In the genomic region with DNA sequence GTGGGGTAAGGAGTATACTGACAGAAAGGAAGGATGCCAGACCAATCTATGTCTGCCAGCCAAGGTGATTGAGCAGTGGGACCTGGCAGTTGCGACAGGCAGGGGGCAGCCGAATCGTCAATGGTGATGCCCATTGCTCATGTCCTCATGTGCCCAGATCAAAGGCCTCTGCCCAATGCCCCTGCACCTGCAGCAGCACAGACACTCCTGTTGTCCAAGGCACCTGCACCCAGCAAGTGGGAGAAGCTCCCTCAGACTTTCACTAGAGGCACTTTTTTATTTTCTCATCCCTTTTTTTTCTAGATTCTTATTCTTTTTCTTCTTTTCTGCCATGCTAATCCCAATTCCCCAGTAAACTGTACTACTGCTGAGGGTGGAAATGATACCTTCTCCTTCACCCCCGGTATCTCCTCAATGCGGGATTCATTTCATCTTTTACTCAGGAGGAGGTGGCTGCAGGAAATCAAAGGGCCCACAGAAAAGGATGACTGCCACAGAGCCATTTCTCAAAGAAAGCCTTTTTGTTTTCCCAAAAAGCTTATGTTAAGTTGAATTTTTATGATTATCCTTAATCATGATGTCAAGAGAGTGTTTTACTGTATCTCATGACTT, we compare ENCODE assay signal across 22 cellular contexts.
DNase-seq lines count a peak whose midpoint lies in the region; ATAC-seq, FAIRE-seq and TF ChIP-seq lines count a peak whose summit lies in the region.
"Had no signal": no experiment of that assay in that cellular context is flagged by ENCODE, and none has a peak within 500 bp of the region (broad histone marks: within the 10 kb centered on the region; RNA-seq: fewer than 3 reads in every experiment).

No MANE protein-coding gene starts in this region.

- H3K27ac ChIP-seq in mammary epithelial cell (ENCODE audit: insufficient read depth, low read depth, low read length) (no peak overlapping the region), K562 (ENCODE audit: extremely low read depth, low read depth, low read length) (no peak overlapping the region), neuronal stem cell (replicated peaks; ENCODE audit: low read length) (no peak overlapping the region), spleen (no peak overlapping the region)
- H3K27ac ChIP-seq: A549, GM23248 had no signal

- no peak overlapping the region for H3K27ac Mint-ChIP-seq in MCF 10A (ENCODE audit: low read depth, unreplicated experiment)
- H3K27ac Mint-ChIP-seq in activated CD4-positive, alpha-beta T cell treated with anti-CD3 and anti-CD28 coated beads, Interleukin-2, amount 10 ng/mL, durations not matched to agents 24 days and 14 days = no peak overlapping the region
- H3K27ac Mint-ChIP-seq: CD4-positive, alpha-beta memory T cell; HFFc6 had no signal

- H3K79me2 ChIP-seq in mammary epithelial cell (ENCODE audit: insufficient read depth, low read length) (no peaks in the 10 kb centered on the region), K562 (ENCODE audit: control insufficient read depth, insufficient read depth, low read length) (no peaks in the 10 kb centered on the region)

- H2AFZ ChIP-seq in mammary epithelial cell (ENCODE audit: low read depth, low read length) (no peak overlapping the region), K562 (ENCODE audit: low read depth, low read length) (no peak overlapping the region), neuronal stem cell (ENCODE audit: low read length) (no peak overlapping the region)
- H2AFZ ChIP-seq: GM23248 had no signal

- peaks cover 13% of the 10 kb centered on the region for H3K4me1 Mint-ChIP-seq in MCF 10A (ENCODE audit: insufficient read depth, unreplicated experiment)
- no peaks in the 10 kb centered on the region for H3K4me1 Mint-ChIP-seq in activated CD4-positive, alpha-beta T cell treated with anti-CD3 and anti-CD28 coated beads, Interleukin-2, amount 10 ng/mL, durations not matched to agents 24 days and 14 days
- H3K4me1 Mint-ChIP-seq: CD4-positive, alpha-beta memory T cell had no signal

- dilution Hi-C loops in mammary epithelial cell (cut with HindIII; ENCODE audit: low sequenced_read_pairs) = no loop called here

- TSS peak; percentile 99 for BruUV-seq in mammary epithelial cell (replicated peaks; lab: Mats Ljungman, UMichigan)
- BruUV-seq in MCF 10A (replicated peaks; lab: Mats Ljungman, UMichigan) = no TSS peak
- no TSS peak for BruUV-seq in K562 (replicated peaks; lab: Mats Ljungman, UMichigan)

- H4K91ac ChIP-seq in neuronal stem cell (ENCODE audit: low read depth, low read length, poor library complexity) = no peak overlapping the region

- in situ Hi-C loops in mammary epithelial cell (cut with MboI; ENCODE audit: low sequenced_read_pairs in 2 of 2) (no loop called here), K562 (cut with MboI) (no loop called here)

- no peak overlapping the region for H3K4ac ChIP-seq in neuronal stem cell (ENCODE audit: low read length)

- H4K20me1 ChIP-seq in mammary epithelial cell (ENCODE audit: insufficient read depth, low read length) (no peaks in the 10 kb centered on the region), K562 (replicated peaks; ENCODE audit: control insufficient read depth, insufficient read depth, low read length) (no peaks in the 10 kb centered on the region)

- H4K8ac ChIP-seq in neuronal stem cell (ENCODE audit: low read depth, low read length) = no peak overlapping the region

- H3K27me3 ChIP-seq in mammary epithelial cell (ENCODE audit: insufficient read depth, low read length) (peaks cover 3% of the 10 kb centered on the region), K562 (ENCODE audit: control insufficient read depth in 2 of 2, insufficient read depth in 2 of 2, low read length in 2 of 2) (no peaks in the 10 kb centered on the region; a peak in 1 of 5 replicates), neuronal stem cell (ENCODE audit: control insufficient read depth in 3 of 3, insufficient read depth in 3 of 3, low read depth in 1 of 3, low read length in 3 of 3) (no peaks in the 10 kb centered on the region), spleen (replicated peaks in 1 of 7) (no peaks in the 10 kb centered on the region)

- POLR2A ChIA-PET in MCF 10A (lab: Yijun Ruan, JAX) (interaction anchor here (0.8 kb wide), 1 partner anchor 124 kb away, joined by 3 read pairs; no protein-coding TSS in a partner anchor), K562 (lab: Yijun Ruan, JAX) (no interaction called here)

- no peak overlapping the region for H2BK120ac ChIP-seq in neuronal stem cell (ENCODE audit: low read depth, low read length)

- H2AK5ac ChIP-seq in neuronal stem cell (ENCODE audit: low read depth, low read length) = no peak overlapping the region

- H3K4me1 ChIP-seq in mammary epithelial cell (ENCODE audit: insufficient read depth, low read length) (peaks cover 5% of the 10 kb centered on the region), K562 (replicated peaks in 1 of 2; ENCODE audit: control insufficient read depth in 2 of 2, insufficient read depth in 2 of 2, low read length in 2 of 2) (no peaks in the 10 kb centered on the region), neuronal stem cell (ENCODE audit: control insufficient read depth in 2 of 2, insufficient read depth in 1 of 2, low read depth in 1 of 2, low read length in 2 of 2) (no peaks in the 10 kb centered on the region), spleen (no peaks in the 10 kb centered on the region)
- H3K4me1 ChIP-seq: A549, HAP-1 had no signal

- no peak for FAIRE-seq in K562 (lab: Jason Lieb, UNC)
- FAIRE-seq: A549, GM12878, GM19239 had no signal

- intact Hi-C loops in mammary epithelial cell (cut with micrococcal nuclease) = no loop called here
- intact Hi-C loops in MCF 10A (cut with micrococcal nuclease) = no loop called here
- intact Hi-C loops in K562 (cut with micrococcal nuclease) = no loop called here
- intact Hi-C loops in activated CD4-positive, alpha-beta T cell treated with anti-CD3 and anti-CD28 coated beads, Interleukin-2, amount 10 ng/mL, durations not matched to agents 24 days and 14 days (cut with micrococcal nuclease) = no loop called here
- intact Hi-C loops in spleen (cut with DNase I; ENCODE audit: low total_unique reads) = no loop called here

- H3K9me3 Mint-ChIP-seq in MCF 10A (ENCODE audit: unreplicated experiment) = no peaks in the 10 kb centered on the region
- H3K9me3 Mint-ChIP-seq in activated CD4-positive, alpha-beta T cell treated with anti-CD3 and anti-CD28 coated beads, Interleukin-2, amount 10 ng/mL, durations not matched to agents 24 days and 14 days = peaks cover 4% of the 10 kb centered on the region

- no peak for TF ChIP-seq RAD21 in K562 (CRISPR knock-in tag; conservative IDR thresholded peaks at IDR 0.05 in 1 of 2, IDR thresholded peaks at IDR 0.05 in 1 of 2)

- TF ChIP-seq POLR2A in K562 (conservative IDR thresholded peaks at IDR 0.05) = no peak
- TF ChIP-seq POLR2A in spleen (IDR thresholded peaks at IDR 0.05) = no peak

- H3K4me2 ChIP-seq in mammary epithelial cell (ENCODE audit: insufficient read depth, low read depth, low read length) (no peak overlapping the region), K562 (ENCODE audit: insufficient read depth, low read length) (no peak overlapping the region), neuronal stem cell (ENCODE audit: insufficient read depth, low read length, poor library complexity, severe bottlenecking) (no peak overlapping the region)
- H3K4me2 ChIP-seq: A549 had no signal

- H3K4me3 ChIP-seq in mammary epithelial cell (replicated peaks in 1 of 3; ENCODE audit: insufficient read depth in 1 of 3, low read depth in 2 of 3, low read length in 3 of 3) (no peak overlapping the region), K562 (no peak overlapping the region), neuronal stem cell (ENCODE audit: low read length in 2 of 2) (no peak overlapping the region), spleen (no peak overlapping the region)
- H3K4me3 ChIP-seq: A549, GM12878, GM23248, HAP-1 had no signal

- WGBS in mammary epithelial cell (ENCODE audit: low coverage, missing lambda C conversion rate) = 100% methylated on average over 2 of the region's 5 CpGs
- whole genome bisulfite sequencing in K562 (ENCODE audit: insufficient coverage, low coverage, missing lambda C conversion rate) = 0% methylated on average over 5 of the region's 5 CpGs
- WGBS in neuronal stem cell (ENCODE audit: extremely low coverage in 2 of 2, insufficient read length in 2 of 2, insufficient replicate concordance in 1 of 2), 2 donors = no CpG with 5 or more reads among the region's 5 CpGs
- 75 to 93% (median 89%) methylated on average over 5 of the region's 5 CpGs for WGBS in spleen, 5 donors

- H2BK5ac ChIP-seq in neuronal stem cell (ENCODE audit: low read length) = no peak overlapping the region

- peaks cover 7% of the 10 kb centered on the region for H3K36me3 Mint-ChIP-seq in MCF 10A (ENCODE audit: insufficient read depth, unreplicated experiment)
- no peaks in the 10 kb centered on the region for H3K36me3 Mint-ChIP-seq in activated CD4-positive, alpha-beta T cell treated with anti-CD3 and anti-CD28 coated beads, Interleukin-2, amount 10 ng/mL, durations not matched to agents 24 days and 14 days (ENCODE audit: low read depth)
- H3K36me3 Mint-ChIP-seq: CD4-positive, alpha-beta memory T cell had no signal

- H3K36me3 ChIP-seq in mammary epithelial cell (ENCODE audit: insufficient read depth, low read length) (no peaks in the 10 kb centered on the region), K562 (ENCODE audit: control insufficient read depth, insufficient read depth, low read length) (no peaks in the 10 kb centered on the region), neuronal stem cell (replicated peaks in 1 of 2; ENCODE audit: control insufficient read depth in 2 of 2, insufficient read depth in 2 of 2, low read length in 2 of 2) (no peaks in the 10 kb centered on the region), spleen (no peaks in the 10 kb centered on the region)
- H3K36me3 ChIP-seq: HAP-1 had no signal

- no peak for ATAC-seq in K562
- no peak for ATAC-seq in HG03135 (IDR thresholded peaks at IDR 0.05; ENCODE audit: unreplicated experiment)
- ATAC-seq: A549, GM12878 had no signal

- no peak overlapping the region for H3K18ac ChIP-seq in neuronal stem cell (ENCODE audit: low read length)

- no peak for TF ChIP-seq EP300 in K562 (IDR thresholded peaks at IDR 0.05; ENCODE audit: low read length)

- H3K9me3 ChIP-seq in mammary epithelial cell (replicated peaks; ENCODE audit: insufficient read depth, low read length) (no peaks in the 10 kb centered on the region), K562 (replicated peaks; ENCODE audit: control insufficient read depth, insufficient read depth, low read depth, low read length) (no peaks in the 10 kb centered on the region), neuronal stem cell (replicated peaks in 1 of 2; ENCODE audit: control insufficient read depth in 2 of 2, insufficient read depth in 1 of 2, low read depth in 1 of 2, low read length in 2 of 2) (peaks cover 0 to 2% of the 10 kb centered on the region in 2 donors), spleen (no peaks in the 10 kb centered on the region)
- H3K9me3 ChIP-seq: A549, HAP-1 had no signal

- H3K79me1 ChIP-seq in neuronal stem cell (ENCODE audit: low read depth, low read length) = no peaks in the 10 kb centered on the region

- no peak overlapping the region for H2BK12ac ChIP-seq in neuronal stem cell (ENCODE audit: low read length)

- CTCF ChIA-PET in mammary epithelial cell (lab: Charles Lee; ENCODE audit: low non-redundant PET) (no interaction called here), MCF 10A (lab: Yijun Ruan, JAX) (interaction anchor here (0.6 kb wide), 1 partner anchor 613 kb away, joined by 3 read pairs; no protein-coding TSS in a partner anchor), K562 (lab: Yijun Ruan, JAX; ENCODE audit: low intra/inter-chr PET ratio) (no interaction called here)

- DNase-seq in mammary epithelial cell = no peak
- no peak for DNase-seq in MCF 10A (ENCODE audit: unreplicated experiment)
- no peak for DNase-seq in K562 (ENCODE audit: extremely low read depth in 1 of 4, low spot score in 3 of 4)
- DNase-seq in neuronal stem cell (ENCODE audit: low spot score) = no peak
- DNase-seq in activated CD4-positive, alpha-beta T cell treated with anti-CD3 and anti-CD28 coated beads, Interleukin-2, amount 10 ng/mL, durations not matched to agents 24 days and 14 days = no peak
- no peak for DNase-seq in spleen
- DNase-seq: 8988T; ACHN; C1 segment of cervical spinal cord; Calu3; CD4-positive, alpha-beta memory T cell; COR-L47; DMS79; EL; GDM1; GM23248; HFFc6 had no signal

- H3K9ac ChIP-seq in mammary epithelial cell (ENCODE audit: insufficient read depth, low read length) = no peak overlapping the region
- H3K9ac ChIP-seq in K562 (ENCODE audit: insufficient read depth in 1 of 2, low read depth in 2 of 2, low read length in 2 of 2) = no peak overlapping the region
- no peak overlapping the region for H3K9ac ChIP-seq in neuronal stem cell (ENCODE audit: low read depth, low read length, poor library complexity)
- H3K9ac ChIP-seq: GM23248 had no signal

- H2BK15ac ChIP-seq in neuronal stem cell (ENCODE audit: low read length) = no peak overlapping the region

- no peak overlapping the region for H3K4me3 Mint-ChIP-seq in MCF 10A (ENCODE audit: unreplicated experiment)
- no peak overlapping the region for H3K4me3 Mint-ChIP-seq in activated CD4-positive, alpha-beta T cell treated with anti-CD3 and anti-CD28 coated beads, Interleukin-2, amount 10 ng/mL, durations not matched to agents 24 days and 14 days
- H3K4me3 Mint-ChIP-seq: CD4-positive, alpha-beta memory T cell; HFFc6 had no signal

- H3K23ac ChIP-seq in neuronal stem cell (ENCODE audit: low read depth, low read length, poor library complexity) = no peak overlapping the region

- H3K14ac ChIP-seq in neuronal stem cell (ENCODE audit: low read length) = peak overlapping the region; percentile 21

- H3K9me1 ChIP-seq in K562 (ENCODE audit: control insufficient read depth, insufficient read depth, low read length) = no peaks in the 10 kb centered on the region

- no peak for TF ChIP-seq CTCF in mammary epithelial cell (conservative IDR thresholded peaks at IDR 0.05 in 1 of 2, IDR thresholded peaks at IDR 0.05 in 1 of 2; ENCODE audit: extremely low read depth in 1 of 2, insufficient read depth in 1 of 2, low read depth in 1 of 2, low read length in 2 of 2)
- no peak for TF ChIP-seq CTCF in MCF 10A (IDR thresholded peaks at IDR 0.05; ENCODE audit: unreplicated experiment)
- no peak for TF ChIP-seq CTCF in K562 (IDR thresholded peaks at IDR 0.05 in 2 of 3, conservative IDR thresholded peaks at IDR 0.05 in 1 of 3; ENCODE audit: insufficient read depth in 2 of 3, low read depth in 1 of 3, low read length in 3 of 3)
- TF ChIP-seq CTCF in spleen (IDR thresholded peaks at IDR 0.05 in 8 of 11, conservative IDR thresholded peaks at IDR 0.05 in 3 of 11) = no peak

- H3K27me3 Mint-ChIP-seq in MCF 10A (ENCODE audit: insufficient read depth, unreplicated experiment) = no peaks in the 10 kb centered on the region
- H3K27me3 Mint-ChIP-seq in activated CD4-positive, alpha-beta T cell treated with anti-CD3 and anti-CD28 coated beads, Interleukin-2, amount 10 ng/mL, durations not matched to agents 24 days and 14 days = no peaks in the 10 kb centered on the region
- H3K27me3 Mint-ChIP-seq: CD4-positive, alpha-beta memory T cell had no signal
